ENCODE assay signal across 8 cellular contexts in the genomic region with DNA sequence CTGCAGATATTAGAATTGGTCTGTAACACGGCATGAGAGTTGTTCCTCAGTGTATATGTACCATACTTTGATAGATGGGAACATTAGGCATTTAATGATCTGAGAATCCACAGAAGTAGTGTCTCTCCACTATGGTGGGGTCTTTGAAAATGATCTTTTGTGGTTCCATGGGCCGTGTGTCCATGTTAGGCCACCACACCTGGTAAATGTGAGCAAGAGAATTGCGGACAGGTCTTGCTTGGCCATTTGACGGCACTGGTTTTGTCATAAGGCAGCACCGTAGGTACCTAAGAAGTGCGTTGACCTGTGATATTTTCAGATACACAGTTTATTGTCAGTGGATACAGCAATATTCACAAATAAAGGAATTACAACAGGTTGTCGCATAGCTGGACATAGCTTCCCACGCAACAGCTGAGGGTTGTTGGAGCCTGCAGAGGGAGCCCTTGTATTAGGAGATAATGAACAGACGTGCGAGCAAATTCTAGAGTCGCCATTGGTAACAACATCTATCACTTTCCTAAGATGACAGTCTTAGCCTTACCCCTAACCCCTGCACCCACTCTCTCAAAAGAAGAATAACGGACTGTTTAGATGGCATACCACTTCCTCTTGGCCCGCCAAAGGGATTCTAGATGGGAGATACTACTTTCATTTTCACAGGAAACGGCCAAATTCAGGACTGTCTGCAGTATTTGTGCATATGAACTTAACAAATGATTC.
DNase-seq lines count a peak whose midpoint lies in the region; ATAC-seq and TF ChIP-seq lines count a peak whose summit lies in the region.

No MANE protein-coding gene starts in this region.

- H3K9ac ChIP-seq in HCT116 (ENCODE audit: low read length), result no peak overlapping the region
- peak overlapping the region; percentile 68 for H3K9ac ChIP-seq in adipocyte (ENCODE audit: low read length)

- H3K4me2 ChIP-seq in HCT116 (ENCODE audit: low read length), result peak overlapping the region; percentile 64

- CTCF ChIA-PET in GM10248 (lab: Yijun Ruan, JAX), result interaction anchor here (0.7 to 3.4 kb wide), 21 partner anchors 8 to 872 kb away, joined by 3 to 21 read pairs (median 4); no protein-coding TSS in a partner anchor
- CTCF ChIA-PET in HCT116 (lab: Charles Lee), result interaction anchor here (0.6 to 2.7 kb wide), 21 partner anchors 11 to 871 kb away, joined by 3 to 19 read pairs (median 4); partner anchors contain the start of gene UMAD1
- CTCF ChIA-PET in RWPE1 (lab: Yijun Ruan, JAX), result interaction anchor here (0.5 to 1.8 kb wide), 19 partner anchors 8 to 321 kb away, joined by 3 to 14 read pairs (median 3); no protein-coding TSS in a partner anchor

- H3K27ac ChIP-seq in HCT116 (ENCODE audit: low read depth, low read length), result no peak overlapping the region
- no peak overlapping the region for H3K27ac ChIP-seq in RWPE1
- peak overlapping the region in 4 of 10 donors; percentile 10 to 48 (median 28) for H3K27ac ChIP-seq in heart right ventricle

- no peak overlapping the region for H3K27ac Mint-ChIP-seq in progenitor cell of endocrine pancreas

- no TSS peak for BruUV-seq in HCT116 (replicated peaks; lab: Mats Ljungman, UMichigan)

- TF ChIP-seq POLR2A in HCT116 (IDR thresholded peaks at IDR 0.05; ENCODE audit: borderline replicate concordance, extremely low read depth, insufficient read depth, insufficient read length), result no peak

- TF ChIP-seq CTCF in GM10248 (IDR thresholded peaks at IDR 0.05; ENCODE audit: control extremely low read depth, extremely low read depth, low read depth, missing control alignments) (peak; percentile 74), HCT116 (IDR thresholded peaks at IDR 0.05 in 2 of 3, conservative IDR thresholded peaks at IDR 0.05 in 1 of 3; ENCODE audit: borderline replicate concordance in 1 of 3, insufficient read depth in 1 of 3, low read depth in 2 of 3, low read length in 2 of 3) (peak; percentile 85 to 91 (median 89)), RWPE1 (conservative IDR thresholded peaks at IDR 0.05; ENCODE audit: low read depth) (peak; percentile 92), heart right ventricle (IDR thresholded peaks at IDR 0.05) (peak; percentile 46 to 89 (median 77)), progenitor cell of endocrine pancreas (IDR thresholded peaks at IDR 0.05; ENCODE audit: unreplicated experiment) (peak; percentile 82)

- DNase-seq in GM10248 (ENCODE audit: extremely low spot score) (peak; percentile 47), HCT116 (ENCODE audit: low read depth, low spot score) (peak; percentile 66), M059J (ENCODE audit: low read depth) (peak; percentile 84), RWPE1 (ENCODE audit: low spot score) (peak; percentile 73), adipocyte (ENCODE audit: low read depth) (peak; percentile 89), heart right ventricle (peak; percentile 18 to 69), progenitor cell of endocrine pancreas (ENCODE audit: low spot score, unreplicated experiment) (peak; percentile 11), 8988T (no peak)

- H2AFZ ChIP-seq in HCT116 (ENCODE audit: low read depth, low read length, poor library complexity, severe bottlenecking), result peak overlapping the region; percentile 89

- no peaks in the 10 kb centered on the region for H3K79me2 ChIP-seq in HCT116 (ENCODE audit: insufficient read depth, low read length)

- H3K4me1 ChIP-seq in HCT116 (ENCODE audit: control insufficient read depth in 1 of 2, insufficient read depth in 2 of 2, low read length in 2 of 2) (peaks cover 0 to 3% of the 10 kb centered on the region in 2 experiments; a peak in 2 of 4 replicates), adipocyte (ENCODE audit: control insufficient read depth, insufficient read depth, low read length) (peaks cover 7% of the 10 kb centered on the region), heart right ventricle (peaks cover 0 to 8% (median 0%) of the 10 kb centered on the region in 9 donors)

- POLR2A ChIA-PET in GM10248 (lab: Yijun Ruan, JAX) (no interaction called here), HCT116 (lab: Charles Lee) (no interaction called here), RWPE1 (lab: Yijun Ruan, JAX; ENCODE audit: low non-redundant PET) (no interaction called here)

- intact Hi-C loops in HCT116 (cut with micrococcal nuclease) (loop anchor here (1.0 to 10.0 kb wide), 6 partner anchors 116 to 872 kb away; no protein-coding TSS in a partner anchor), heart right ventricle (cut with DNase I) (loop anchor here in 9 of 10 donors (2.0 to 10.0 kb wide), 8 partner anchors 110 to 870 kb away; partner anchors contain the start of gene COL28A1 (in 5 of the 9))

- no peaks in the 10 kb centered on the region for H3K9me3 Mint-ChIP-seq in progenitor cell of endocrine pancreas (ENCODE audit: low read depth)

- H3K36me3 ChIP-seq in HCT116 (ENCODE audit: control insufficient read depth in 1 of 2, insufficient read depth in 2 of 2, low read length in 2 of 2), result no peaks in the 10 kb centered on the region
- no peaks in the 10 kb centered on the region for H3K36me3 ChIP-seq in adipocyte (ENCODE audit: control insufficient read depth, insufficient read depth, low read length, severe bottlenecking)
- no peaks in the 10 kb centered on the region for H3K36me3 ChIP-seq in heart right ventricle

- H3K9me3 ChIP-seq in HCT116 (ENCODE audit: control insufficient read depth in 1 of 2, insufficient read depth in 1 of 2, low read depth in 1 of 2, low read length in 2 of 2) (no peaks in the 10 kb centered on the region), adipocyte (ENCODE audit: control insufficient read depth, low read length) (no peaks in the 10 kb centered on the region), heart right ventricle (no peaks in the 10 kb centered on the region)

- no peaks in the 10 kb centered on the region for H3K36me3 Mint-ChIP-seq in progenitor cell of endocrine pancreas (ENCODE audit: insufficient read depth)

- no peaks in the 10 kb centered on the region for H3K27me3 ChIP-seq in HCT116 (ENCODE audit: insufficient read depth, low read length)
- no peaks in the 10 kb centered on the region for H3K27me3 ChIP-seq in adipocyte (replicated peaks; ENCODE audit: control insufficient read depth, insufficient read depth, low read length)
- H3K27me3 ChIP-seq in heart right ventricle, result peaks cover 0 to 5% (median 0%) of the 10 kb centered on the region in 7 donors

- RAD21 ChIA-PET in HCT116 (lab: Charles Lee; ENCODE audit: low non-redundant PET in 1 of 2, low total read pairs in 2 of 2, uncharacterized antibody in 2 of 2, unreplicated experiment in 2 of 2), result interaction anchor here (0.6 to 1.0 kb wide), 3 partner anchors 116 to 872 kb away, joined by 4 to 6 read pairs (median 5); no protein-coding TSS in a partner anchor

- no peaks in the 10 kb centered on the region for H4K20me1 ChIP-seq in HCT116 (ENCODE audit: insufficient read depth)

- no peaks in the 10 kb centered on the region for H3K27me3 Mint-ChIP-seq in progenitor cell of endocrine pancreas

- H3K4me3 ChIP-seq in HCT116 (replicated peaks in 1 of 2; ENCODE audit: low read depth in 1 of 2, low read length in 2 of 2) (peak overlapping the region; percentile 23 to 42), adipocyte (ENCODE audit: low read length) (peak overlapping the region; percentile 81), heart right ventricle (peak overlapping the region in 9 of 10 donors; percentile 16 to 62 (median 52))

- no peaks in the 10 kb centered on the region for H3K9me2 ChIP-seq in HCT116 (ENCODE audit: insufficient read depth)

- WGBS in heart right ventricle, 2 donors, result 35 to 42% methylated on average over 14 of the region's 14 CpGs

- peak; percentile 99 for TF ChIP-seq RAD21 in HCT116 (IDR thresholded peaks at IDR 0.05; ENCODE audit: low read depth)

- peaks cover 2% of the 10 kb centered on the region for H3K4me1 Mint-ChIP-seq in progenitor cell of endocrine pancreas (ENCODE audit: low read depth)

- peak; percentile 96 for ATAC-seq in HCT116
- ATAC-seq in heart right ventricle, result peak; percentile 69 to 89 (median 82)

- H3K4me3 Mint-ChIP-seq in progenitor cell of endocrine pancreas (ENCODE audit: low read depth), result peak overlapping the region; percentile 14

TF ChIP-seq in HCT116, 20 proteins besides CTCF, POLR2A, EP300 and RAD21 (continues in another document):
- no peak for TF ChIP-seq SP1 (IDR thresholded peaks at IDR 0.05; ENCODE audit: low read depth)
- TF ChIP-seq YY1 (IDR thresholded peaks at IDR 0.05; ENCODE audit: extremely low read depth, insufficient replicate concordance, low read depth, low read length), result peak; percentile 54
- no peak for TF ChIP-seq CEBPB (IDR thresholded peaks at IDR 0.05; ENCODE audit: low read depth)
- no peak for TF ChIP-seq ZFX (IDR thresholded peaks at IDR 0.05)
- TF ChIP-seq ELF1 (IDR thresholded peaks at IDR 0.05; ENCODE audit: borderline replicate concordance, low read depth), result no peak
- TF ChIP-seq FOSL1 (IDR thresholded peaks at IDR 0.05; ENCODE audit: low read depth), result no peak
- no peak for TF ChIP-seq JUND (IDR thresholded peaks at IDR 0.05)
- peak; percentile 59 for TF ChIP-seq EGR1 (IDR thresholded peaks at IDR 0.05; ENCODE audit: low read depth)
- TF ChIP-seq CBX3 (IDR thresholded peaks at IDR 0.05; ENCODE audit: low read depth), result no peak; the same call in 1 of the 2 replicates
- TF ChIP-seq EZH2 (IDR thresholded peaks at IDR 0.05), result no peak
- TF ChIP-seq, protein P1, sequence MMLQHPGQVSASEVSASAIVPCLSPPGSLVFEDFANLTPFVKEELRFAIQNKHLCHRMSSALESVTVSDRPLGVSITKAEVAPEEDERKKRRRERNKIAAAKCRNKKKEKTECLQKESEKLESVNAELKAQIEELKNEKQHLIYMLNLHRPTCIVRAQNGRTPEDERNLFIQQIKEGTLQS (IDR thresholded peaks at IDR 0.05), result no peak
- TF ChIP-seq SRF (IDR thresholded peaks at IDR 0.05; ENCODE audit: low read depth), result no peak
- TF ChIP-seq EZH2phosphoT487 (IDR thresholded peaks at IDR 0.05; ENCODE audit: borderline replicate concordance), result no peak
